Comparison of ENCODE assay signal across 12 cellular contexts in genomic region chr7:55550010-55550409, GRCh38. TPM values are rescaled to one million over a fixed set of nuclear protein-coding genes. Genes with fewer than 3 reads are reported as not detected.
DNase-seq lines count a peak whose midpoint lies in the region; FAIRE-seq and TF ChIP-seq lines count a peak whose summit lies in the region.
"Had no signal": no experiment of that assay in that cellular context is flagged by ENCODE, and none has a peak within 500 bp of the region (broad histone marks: within the 10 kb centered on the region; RNA-seq: fewer than 3 reads in every experiment).

No MANE protein-coding gene starts in this region.

- TF ChIP-seq CTCF in 22Rv1 (IDR thresholded peaks at IDR 0.05) (peak; percentile 99), GM12865 (IDR thresholded peaks at IDR 0.05; ENCODE audit: insufficient read depth, low read depth, low read length, missing control alignments) (peak; percentile 87), keratinocyte (optimal IDR thresholded peaks at IDR 0.05 in 1 of 3, IDR thresholded peaks at IDR 0.05 in 1 of 3, conservative IDR thresholded peaks at IDR 0.05 in 1 of 3; ENCODE audit: extremely low read depth in 1 of 3, insufficient read depth in 2 of 3, low read length in 3 of 3) (peak; percentile 74 to 87 (median 83)), CD14-positive monocyte (IDR thresholded peaks at IDR 0.05) (no peak), osteoblast (IDR thresholded peaks at IDR 0.05; ENCODE audit: extremely low read depth, low read depth, low read length) (no peak)

- H3K4me2 ChIP-seq in keratinocyte (ENCODE audit: control insufficient read depth, extremely low read depth, insufficient read depth, low read depth, low read length): no peak overlapping the region
- no peak overlapping the region for H3K4me2 ChIP-seq in osteoblast (ENCODE audit: insufficient read depth, low read length)
- H3K4me2 ChIP-seq: KMS-11 had no signal

- H3K36me3 Mint-ChIP-seq in CD14-positive monocyte: peaks cover 26 to 40% of the 10 kb centered on the region in 2 donors

- H3K27me3 Mint-ChIP-seq in CD14-positive monocyte (ENCODE audit: low read depth in 3 of 3): peaks cover 0 to 2% (median 0%) of the 10 kb centered on the region in 3 donors

- H3K9me1 ChIP-seq in keratinocyte (ENCODE audit: control insufficient read depth, extremely low read depth, insufficient read depth, low read length): peaks cover 8% of the 10 kb centered on the region

- intact Hi-C loops in CD14-positive monocyte (cut with micrococcal nuclease): loop anchor here in 1 of 2 donors (5.0 kb wide), 1 partner anchor 43 kb away; no protein-coding TSS in a partner anchor

- peak overlapping the region in 3 of 7 donors; percentile 21 to 51 (median 36) for H3K27ac Mint-ChIP-seq in CD14-positive monocyte

- peaks cover 22% of the 10 kb centered on the region for H4K20me1 ChIP-seq in keratinocyte (ENCODE audit: control insufficient read depth, extremely low read depth, insufficient read depth, low read length)
- H4K20me1 ChIP-seq in osteoblast (ENCODE audit: insufficient read depth, low read length): peaks cover 71% of the 10 kb centered on the region

- H3K27me3 ChIP-seq in keratinocyte (ENCODE audit: control insufficient read depth, extremely low read depth, insufficient read depth, low read length): no peaks in the 10 kb centered on the region
- no peaks in the 10 kb centered on the region for H3K27me3 ChIP-seq in osteoblast (ENCODE audit: insufficient read depth, low read length)

- no peaks in the 10 kb centered on the region for H3K9me3 Mint-ChIP-seq in CD14-positive monocyte

- FAIRE-seq in keratinocyte (lab: Jason Lieb, UNC): no peak

- H3K27ac ChIP-seq in 22Rv1 (no peak overlapping the region), keratinocyte (ENCODE audit: control insufficient read depth, insufficient read depth, low read length) (peak overlapping the region; percentile 57), osteoblast (ENCODE audit: low read depth, low read length) (no peak overlapping the region)
- H3K27ac ChIP-seq: SK-N-MC had no signal

- H3K4me1 Mint-ChIP-seq in CD14-positive monocyte: peaks cover 60% of the 10 kb centered on the region

- peak; percentile 77 for DNase-seq in GM12865 (ENCODE audit: low read depth)
- peak; percentile 38 for DNase-seq in NCI-H510A (lab: John Stamatoyannopoulos, UW)
- no peak for DNase-seq in keratinocyte (ENCODE audit: low read depth, low spot score)
- DNase-seq in NCI-H2227 treated with DMSO at 0.1 percent for 48 hours (lab: John Stamatoyannopoulos, UW): no peak
- DNase-seq in stimulated activated CD4-positive, alpha-beta T cell treated with anti-CD3 and anti-CD28 coated beads, Interleukin-12 subunit alpha, Interleukin-12 subunit beta, amount 100 ng/mL, for 4 hours: no peak
- no peak for DNase-seq in CD14-positive monocyte (ENCODE audit: low spot score)
- DNase-seq in osteoblast (ENCODE audit: insufficient read length, low spot score, missing footprints): no peak
- DNase-seq: activated T-cell treated with anti-CD3 and anti-CD28 coated beads, Interleukin-2, amount 50 U/mL, for 1 hour; stimulated activated naive CD8-positive, alpha-beta T cell treated with anti-CD3 and anti-CD28 coated beads, Interleukin-15, Interleukin-2, amounts not matched to agents 100 U/mL and 50 U/mL, for 24 hours had no signal

- H3K4me3 Mint-ChIP-seq in CD14-positive monocyte: no peak overlapping the region

- H2AFZ ChIP-seq in keratinocyte (ENCODE audit: control insufficient read depth, low read length) (no peak overlapping the region), osteoblast (ENCODE audit: low read length) (no peak overlapping the region)

- H3K4me1 ChIP-seq in keratinocyte (ENCODE audit: control insufficient read depth, extremely low read depth, insufficient read depth, low read length) (peaks cover 63% of the 10 kb centered on the region), osteoblast (ENCODE audit: insufficient read depth, low read length) (peaks cover 38% of the 10 kb centered on the region)

- no peak overlapping the region for H3K9ac ChIP-seq in keratinocyte (ENCODE audit: control insufficient read depth, extremely low read depth, insufficient read depth, low read length)
- H3K9ac ChIP-seq: KMS-11 had no signal

- no peaks in the 10 kb centered on the region for H3K9me3 ChIP-seq in keratinocyte (ENCODE audit: control insufficient read depth, low read depth, low read length)
- H3K9me3 ChIP-seq in osteoblast (ENCODE audit: low read depth, low read length): no peaks in the 10 kb centered on the region

- dilution Hi-C loops in keratinocyte (cut with MboI; ENCODE audit: extremely low pct_ligation_motif_present, low sequenced_read_pairs): no loop called here

- H3K4me3 ChIP-seq in GM12865 (ENCODE audit: low read depth, low read length): peak overlapping the region; percentile 28
- H3K4me3 ChIP-seq in keratinocyte (ENCODE audit: control insufficient read depth in 2 of 3, extremely low read depth in 1 of 3, insufficient read depth in 2 of 3, low read depth in 1 of 3, low read length in 3 of 3): no peak overlapping the region
- H3K4me3 ChIP-seq in osteoblast (ENCODE audit: insufficient read depth, low read length): no peak overlapping the region
- H3K4me3 ChIP-seq: SK-N-MC had no signal

- H3K79me2 ChIP-seq in keratinocyte (ENCODE audit: control insufficient read depth, insufficient read depth, low read length): peaks cover 85% of the 10 kb centered on the region
- H3K79me2 ChIP-seq in osteoblast (ENCODE audit: insufficient read depth, low read length): peaks cover 91% of the 10 kb centered on the region

- H3K36me3 ChIP-seq in keratinocyte (ENCODE audit: control insufficient read depth in 2 of 2, extremely low read depth in 1 of 2, insufficient read depth in 2 of 2, low read length in 2 of 2) (no peaks in the 10 kb centered on the region), osteoblast (ENCODE audit: insufficient read depth, low read length) (no peaks in the 10 kb centered on the region)

RNA-seq across cellular contexts. Expression of gene VOPP1, which starts 22.3 kb away (rescaled TPM):
- polyA plus RNA-seq in keratinocyte (34.2 to 60.4 TPM (median 49.2 TPM) in 3 replicates), CD14-positive monocyte (10 to 100 TPM; 16.7 to 18.0 TPM)
- 7.2 TPM for polyA plus RNA-seq in keratinocyte (2011; ENCODE audit: low read depth)
- polyA plus RNA-seq in keratinocyte (2011; cell fraction: cytosol; rRNA removed): 42.3 and 47.9 TPM in 2 replicates
- 34.4 and 35.2 TPM in 2 replicates for polyA plus RNA-seq in keratinocyte (2011; cell fraction: nucleus; rRNA removed)
- 17.1 and 63.0 TPM in 2 replicates for polyA plus RNA-seq in keratinocyte (2012; ENCODE audit: low replicate concordance)
- polyA minus RNA-seq in keratinocyte: 60.1 to 103 TPM (median 80.4 TPM) in 3 replicates
- 69.4 TPM for polyA minus RNA-seq in keratinocyte (2011; cell fraction: cytosol; rRNA and poly(A)+ RNA removed)
- 39.7 and 54.4 TPM in 2 replicates for polyA minus RNA-seq in keratinocyte (2011; cell fraction: nucleus; rRNA and poly(A)+ RNA removed)
- total RNA-seq in osteoblast: 74.6 TPM in 2 replicates

Comparison
In these comparisons a context has a peak if more than half of its experiments do, and no peak if none do; other contexts are left out.
1. CTCF ChIP-seq: peak in 22Rv1 (single experiment), GM12865 (single experiment) and keratinocyte (3 of 3); none in CD14-positive monocyte (single experiment) and osteoblast (single experiment).
2. DNase-seq: peak in GM12865 (single experiment) and NCI-H510A (single experiment); none in keratinocyte (single experiment), NCI-H2227 treated with DMSO at 0.1 percent for 48 hours (single experiment), stimulated activated CD4-positive, alpha-beta T cell treated with anti-CD3 and anti-CD28 coated beads, Interleukin-12 subunit alpha, Interleukin-12 subunit beta, amount 100 ng/mL, for 4 hours (single experiment), CD14-positive monocyte (single experiment) and osteoblast (single experiment).